Comparison of ENCODE assay signal across 16 cellular contexts in the genomic region with DNA sequence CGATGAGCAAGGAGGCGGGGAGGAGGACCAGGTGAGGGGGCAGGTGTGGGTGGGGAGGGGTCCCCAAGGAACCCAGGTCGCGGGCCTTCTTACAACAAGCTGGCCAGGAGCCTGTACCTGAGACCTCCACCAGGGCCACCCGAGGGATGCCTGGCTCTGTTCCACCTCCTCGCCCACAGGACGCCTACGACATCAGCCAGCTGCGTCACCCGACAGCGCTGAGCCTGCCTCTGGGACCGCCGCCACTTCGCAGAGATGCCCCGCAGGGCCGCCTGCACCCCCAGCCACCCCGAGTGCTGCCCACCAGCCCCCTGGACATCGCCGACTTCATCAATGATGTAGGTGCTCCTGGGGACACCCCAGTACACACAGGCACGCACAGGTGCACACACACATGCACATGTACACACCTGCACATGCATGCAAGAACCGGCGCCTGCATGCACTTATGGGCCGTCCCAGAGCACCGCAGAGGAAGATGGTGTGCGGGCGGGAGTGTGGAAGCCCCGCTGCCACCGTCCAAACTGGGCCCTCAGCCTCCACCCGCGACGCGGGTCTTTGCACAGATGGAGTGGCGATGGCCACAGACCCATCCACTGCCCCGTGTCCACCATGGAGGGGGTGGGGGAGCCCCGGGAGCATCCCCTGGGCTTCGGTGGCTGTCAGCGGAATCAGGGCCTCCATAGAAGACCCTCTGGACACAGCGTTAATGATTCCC. TPM values are rescaled to one million over a fixed set of nuclear protein-coding genes. Genes with fewer than 3 reads are reported as not detected.
DNase-seq lines count a peak whose midpoint lies in the region; ATAC-seq and TF ChIP-seq lines count a peak whose summit lies in the region.
"Had no signal": no experiment of that assay in that cellular context is flagged by ENCODE, and none has a peak within 500 bp of the region (broad histone marks: within the 10 kb centered on the region; RNA-seq: fewer than 3 reads in every experiment).

No MANE protein-coding gene starts in this region.

- H3K4me2 ChIP-seq in BLaER1 = peak overlapping the region; percentile 18; the same call in 1 of the 2 replicates
- no peak overlapping the region for H3K4me2 ChIP-seq in mesenchymal stem cell (ENCODE audit: low read length, poor library complexity, severe bottlenecking)

- H3K9me3 Mint-ChIP-seq in WTC11 = no peaks in the 10 kb centered on the region

- H2BK12ac ChIP-seq in mesenchymal stem cell (ENCODE audit: low read length in 2 of 2) = peak overlapping the region in 1 of 2 experiments; percentile 8

- H3K4me3 Mint-ChIP-seq in WTC11 = no peak overlapping the region

- H3K4me1 Mint-ChIP-seq in WTC11 = no peaks in the 10 kb centered on the region

- peak overlapping the region; percentile 64 to 90 for H3K18ac ChIP-seq in mesenchymal stem cell (ENCODE audit: low read depth in 1 of 2, low read length in 2 of 2)

- H3K9me3 ChIP-seq in BLaER1 (no peaks in the 10 kb centered on the region), mesenchymal stem cell (ENCODE audit: control insufficient read depth, low read length) (no peaks in the 10 kb centered on the region)
- H3K9me3 ChIP-seq: esophagus squamous epithelium, thyroid gland had no signal

- H3K27ac ChIP-seq in BLaER1 = no peak overlapping the region
- no peak overlapping the region for H3K27ac ChIP-seq in mesenchymal stem cell (ENCODE audit: low read length, poor library complexity, severe bottlenecking)
- H3K27ac ChIP-seq: esophagus squamous epithelium, RWPE1, thyroid gland had no signal

- TF ChIP-seq CTCF in WTC11 (IDR thresholded peaks at IDR 0.05) = no peak

- no peak overlapping the region for H3K14ac ChIP-seq in mesenchymal stem cell (ENCODE audit: low read length in 2 of 2)

- H4K20me1 ChIP-seq in BLaER1 = peaks cover 12% of the 10 kb centered on the region

- H2BK15ac ChIP-seq in mesenchymal stem cell (ENCODE audit: low read depth, poor library complexity, severe bottlenecking) = peak overlapping the region; percentile 74

- H3K4me3 ChIP-seq in BLaER1 = no peak overlapping the region
- H3K4me3 ChIP-seq in mesenchymal stem cell (ENCODE audit: insufficient read depth in 1 of 2, low read depth in 1 of 2, low read length in 2 of 2) = no peak overlapping the region
- H3K4me3 ChIP-seq: thyroid gland had no signal

- H3K36me3 ChIP-seq in BLaER1 (no peaks in the 10 kb centered on the region), mesenchymal stem cell (ENCODE audit: control insufficient read depth in 1 of 2, insufficient read depth in 2 of 2, low read depth in 1 of 2, low read length in 2 of 2) (peaks cover 0 to 7% of the 10 kb centered on the region in 2 experiments)
- H3K36me3 ChIP-seq: esophagus squamous epithelium, thyroid gland had no signal

- DNase-seq in NCI-H748 (lab: John Stamatoyannopoulos, UW; ENCODE audit: unreplicated experiment) (peak; percentile 44), NCI-H748 treated with DMSO at 0.1 percent for 48 hours (lab: John Stamatoyannopoulos, UW) (no peak), WTC11 (ENCODE audit: low spot score) (no peak), mesenchymal stem cell (no peak), NCI-H345 treated with DMSO at 0.1 percent for 48 hours (lab: John Stamatoyannopoulos, UW; ENCODE audit: unreplicated experiment) (no peak)
- DNase-seq: cerebellar nuclear complex, esophagus squamous epithelium, NCI-H446, thyroid gland had no signal

- H2AFZ ChIP-seq in mesenchymal stem cell (ENCODE audit: low read depth, low read length) = no peak overlapping the region

- 85% methylated on average over 38 of the region's 38 CpGs for WGBS in mesenchymal stem cell

- no peak overlapping the region for H3K9ac ChIP-seq in BLaER1
- no peak overlapping the region for H3K9ac ChIP-seq in mesenchymal stem cell (ENCODE audit: low read length)

- peak; percentile 3 for ATAC-seq in WTC11
- no peak for ATAC-seq in GM19351 (IDR thresholded peaks at IDR 0.05; ENCODE audit: unreplicated experiment)
- no peak for ATAC-seq in HG03159 (IDR thresholded peaks at IDR 0.05; ENCODE audit: unreplicated experiment)

- no peak overlapping the region for H2BK120ac ChIP-seq in mesenchymal stem cell (ENCODE audit: low read depth, low read length)

- H4K8ac ChIP-seq in mesenchymal stem cell (ENCODE audit: low read length) = peak overlapping the region; percentile 87

- POLR2A ChIA-PET in WTC11 (lab: Charles Lee) = interaction anchor here (0.5 to 1.2 kb wide), 2 partner anchors 11 to 23 kb away, joined by 3 to 6 read pairs; partner anchors contain the start of gene CDH15

- no peaks in the 10 kb centered on the region for H3K79me1 ChIP-seq in mesenchymal stem cell (replicated peaks; ENCODE audit: low read length, poor library complexity, severe bottlenecking)

- H2AK5ac ChIP-seq in mesenchymal stem cell (ENCODE audit: low read length, severe bottlenecking) = no peak overlapping the region

- no peaks in the 10 kb centered on the region for H3K27me3 ChIP-seq in BLaER1
- peaks cover 10 to 48% of the 10 kb centered on the region in 2 experiments for H3K27me3 ChIP-seq in mesenchymal stem cell (ENCODE audit: control insufficient read depth in 1 of 2, insufficient read depth in 1 of 2, low read length in 2 of 2)
- H3K27me3 ChIP-seq: thyroid gland had no signal

- no peak overlapping the region for H3K27ac Mint-ChIP-seq in WTC11

- H3K36me3 Mint-ChIP-seq in WTC11 = no peaks in the 10 kb centered on the region

- H3K4me1 ChIP-seq in BLaER1 (peaks cover 20% of the 10 kb centered on the region), mesenchymal stem cell (ENCODE audit: control insufficient read depth, insufficient read depth, low read depth, low read length) (peaks cover 15% of the 10 kb centered on the region)

- H2BK5ac ChIP-seq in mesenchymal stem cell (ENCODE audit: low read depth, low read length, poor library complexity, severe bottlenecking) = no peak overlapping the region

- CTCF ChIA-PET in WTC11 (lab: Charles Lee) = interaction anchor here (1.2 to 2.4 kb wide), 7 partner anchors 20 to 456 kb away, joined by 4 to 21 read pairs (median 9); partner anchors contain the start of gene CDH15

- no peak overlapping the region for H3K4ac ChIP-seq in mesenchymal stem cell (ENCODE audit: low read depth in 1 of 2, low read length in 2 of 2)

- H3K27me3 Mint-ChIP-seq in WTC11 (ENCODE audit: low read depth) = peaks cover 3% of the 10 kb centered on the region

- no peak overlapping the region for H3K23ac ChIP-seq in mesenchymal stem cell (ENCODE audit: low read length in 2 of 2)

- no peak overlapping the region for H4K91ac ChIP-seq in mesenchymal stem cell (ENCODE audit: low read length)

TF ChIP-seq in WTC11, 78 proteins besides CTCF, POLR2A, EP300 and RAD21:
- TF ChIP-seq RORB (CRISPR knock-in tag; IDR thresholded peaks at IDR 0.05) = no peak

RNA-seq across cellular contexts. Expression of gene SLC22A31, which starts 6.6 kb away (rescaled TPM):
- total RNA-seq in WTC11 (2021) = 9.8 to 12.1 TPM (median 10.7 TPM) in 3 replicates
- 0.99 TPM for polyA plus RNA-seq in mesenchymal stem cell (2013, experiment 1 of 2)
- 1.00 TPM for polyA plus RNA-seq in mesenchymal stem cell (2013, experiment 2 of 2)
- total RNA-seq: A172, esophagus squamous epithelium, HT1080, omental fat pad had no signal

RNA-seq across cellular contexts. Expression of gene CDH15, which starts 22.2 kb away (rescaled TPM):
- 0.41 to 0.76 TPM (median 0.46 TPM) in 3 replicates for total RNA-seq in WTC11 (2021)
- polyA plus RNA-seq in mesenchymal stem cell (2013, experiment 1 of 2) = 0.43 TPM
- 0.37 TPM for polyA plus RNA-seq in mesenchymal stem cell (2013, experiment 2 of 2)
- total RNA-seq: A172, esophagus squamous epithelium, HT1080, omental fat pad, thyroid gland had no signal

RNA-seq across cellular contexts. Expression of gene ZNF778, which starts 23.8 kb away (rescaled TPM):
- 15.5 to 31.2 TPM (median 15.6 TPM) in 3 replicates for total RNA-seq in WTC11 (2021)
- polyA plus RNA-seq in mesenchymal stem cell (2013, experiment 1 of 2) = 3.8 TPM
- 4.3 TPM for polyA plus RNA-seq in mesenchymal stem cell (2013, experiment 2 of 2)
